Comparison of ENCODE assay signal across 6 cellular contexts in the genomic region with DNA sequence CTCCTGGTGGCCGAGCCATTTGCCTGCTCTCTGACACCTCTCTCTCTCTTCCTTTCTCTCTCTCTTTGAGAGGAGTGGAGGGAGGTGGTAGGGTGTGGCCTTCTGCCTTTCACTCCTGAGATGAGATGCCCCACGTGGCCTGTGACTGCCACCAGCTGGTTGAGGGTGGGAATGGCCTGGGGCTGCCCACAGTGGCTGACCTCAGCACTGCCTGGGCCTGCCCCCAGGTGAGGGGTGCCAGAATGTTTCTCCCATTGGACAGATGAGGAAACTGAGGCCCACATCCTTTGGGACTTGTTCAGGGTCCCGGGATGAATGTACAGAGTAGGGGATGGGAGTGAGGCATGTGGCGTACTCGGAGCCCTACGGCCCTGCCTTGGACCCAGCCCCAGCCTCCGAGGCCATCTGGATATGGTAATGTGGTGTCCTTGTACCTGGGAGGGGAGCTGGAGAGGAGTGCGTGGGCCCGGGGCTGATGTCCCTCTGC. TPM values are rescaled to one million over a fixed set of nuclear protein-coding genes. Genes with fewer than 3 reads are reported as not detected.
A peak's percentile ranks its signal among the peaks of the same experiment; 100 is the strongest.
DNase-seq lines count a peak whose midpoint lies in the region; ATAC-seq and TF ChIP-seq lines count a peak whose summit lies in the region.

No MANE protein-coding gene starts in this region.

- H3K27ac Mint-ChIP-seq in activated T-helper 1 cell treated with anti-CD3 and anti-CD28 coated beads, Interleukin-12 subunit alpha, Interleukin-12 subunit beta, Interleukin-2, Interleukin-4 antibody, amounts not matched to agents 30 ng/mL and 10 ng/mL and 1 ng/mL, durations not matched to agents 14 hours and 24 hours and 36 hours, result peak overlapping the region; percentile 74

- H3K4me3 Mint-ChIP-seq in activated T-helper 1 cell treated with anti-CD3 and anti-CD28 coated beads, Interleukin-12 subunit alpha, Interleukin-12 subunit beta, Interleukin-2, Interleukin-4 antibody, amounts not matched to agents 30 ng/mL and 10 ng/mL and 1 ng/mL, durations not matched to agents 14 hours and 24 hours and 36 hours, result no peak overlapping the region

- peaks cover 0 to 37% (median 6%) of the 10 kb centered on the region in 4 donors for H3K36me3 ChIP-seq in liver (ENCODE audit: control insufficient read depth in 4 of 4, insufficient read depth in 3 of 4, low read depth in 1 of 4, low read length in 3 of 4)

- ATAC-seq in HG02870 (IDR thresholded peaks at IDR 0.05; ENCODE audit: unreplicated experiment), result no peak

- peaks cover 19% of the 10 kb centered on the region for H3K4me1 Mint-ChIP-seq in activated T-helper 1 cell treated with anti-CD3 and anti-CD28 coated beads, Interleukin-12 subunit alpha, Interleukin-12 subunit beta, Interleukin-2, Interleukin-4 antibody, amounts not matched to agents 30 ng/mL and 10 ng/mL and 1 ng/mL, durations not matched to agents 14 hours and 24 hours and 36 hours (ENCODE audit: low read depth)

- H3K9me3 Mint-ChIP-seq in activated T-helper 1 cell treated with anti-CD3 and anti-CD28 coated beads, Interleukin-12 subunit alpha, Interleukin-12 subunit beta, Interleukin-2, Interleukin-4 antibody, amounts not matched to agents 30 ng/mL and 10 ng/mL and 1 ng/mL, durations not matched to agents 14 hours and 24 hours and 36 hours, result no peaks in the 10 kb centered on the region

- DNase-seq in EH (ENCODE audit: low read depth) (peak; percentile 40), M059J (ENCODE audit: low read depth) (peak; percentile 59), NCI-H1436 (lab: John Stamatoyannopoulos, UW) (no peak)
- DNase-seq in activated T-helper 1 cell treated with anti-CD3 and anti-CD28 coated beads, Interleukin-12 subunit alpha, Interleukin-12 subunit beta, Interleukin-2, Interleukin-4 antibody, amounts not matched to agents 30 ng/mL and 10 ng/mL and 1 ng/mL, durations not matched to agents 14 hours and 24 hours and 36 hours (ENCODE audit: low spot score), result peak; percentile 30

- peak; percentile 52 to 67 for TF ChIP-seq RAD21 in liver (IDR thresholded peaks at IDR 0.05)

- H3K36me3 Mint-ChIP-seq in activated T-helper 1 cell treated with anti-CD3 and anti-CD28 coated beads, Interleukin-12 subunit alpha, Interleukin-12 subunit beta, Interleukin-2, Interleukin-4 antibody, amounts not matched to agents 30 ng/mL and 10 ng/mL and 1 ng/mL, durations not matched to agents 14 hours and 24 hours and 36 hours (ENCODE audit: low read depth), result peaks cover 17% of the 10 kb centered on the region

- intact Hi-C loops in activated T-helper 1 cell treated with anti-CD3 and anti-CD28 coated beads, Interleukin-12 subunit alpha, Interleukin-12 subunit beta, Interleukin-2, Interleukin-4 antibody, amounts not matched to agents 30 ng/mL and 10 ng/mL and 1 ng/mL, durations not matched to agents 14 hours and 24 hours and 36 hours (cut with micrococcal nuclease), result no loop called here

- H3K27ac ChIP-seq in liver (ENCODE audit: low read depth in 1 of 2, low read length in 2 of 2), result no peak overlapping the region

- no peaks in the 10 kb centered on the region for H3K27me3 Mint-ChIP-seq in activated T-helper 1 cell treated with anti-CD3 and anti-CD28 coated beads, Interleukin-12 subunit alpha, Interleukin-12 subunit beta, Interleukin-2, Interleukin-4 antibody, amounts not matched to agents 30 ng/mL and 10 ng/mL and 1 ng/mL, durations not matched to agents 14 hours and 24 hours and 36 hours (ENCODE audit: insufficient read depth)

- no peaks in the 10 kb centered on the region for H3K9me3 ChIP-seq in liver (ENCODE audit: control insufficient read depth in 4 of 4, low read length in 3 of 4)

- TF ChIP-seq CTCF in liver (IDR thresholded peaks at IDR 0.05; ENCODE audit: low read depth, low read length, missing input control), result peak; percentile 54

- 81% methylated on average over 9 of the region's 9 CpGs for WGBS in liver

- H3K4me3 ChIP-seq in liver (ENCODE audit: low read depth in 1 of 3, low read length in 3 of 3), result no peak overlapping the region

- H3K4me1 ChIP-seq in liver (ENCODE audit: control insufficient read depth in 4 of 4, insufficient read depth in 4 of 4, low read length in 3 of 4), result no peaks in the 10 kb centered on the region

- H3K9ac ChIP-seq in liver (ENCODE audit: low read depth in 1 of 2, low read length in 2 of 2), result no peak overlapping the region

- H3K27me3 ChIP-seq in liver (ENCODE audit: control insufficient read depth in 4 of 4, insufficient read depth in 4 of 4, low read length in 3 of 4), result no peaks in the 10 kb centered on the region

TF ChIP-seq in liver, 16 proteins besides CTCF, POLR2A, EP300 and RAD21:
- TF ChIP-seq JUND (IDR thresholded peaks at IDR 0.05) (no peak), GABPA (IDR thresholded peaks at IDR 0.05 in 1 of 2, conservative IDR thresholded peaks at IDR 0.05 in 1 of 2) (no peak), TAF1 (conservative IDR thresholded peaks at IDR 0.05) (no peak), EGR1 (IDR thresholded peaks at IDR 0.05; ENCODE audit: low read depth in 2 of 2) (no peak)
- TF ChIP-seq, protein P1, sequence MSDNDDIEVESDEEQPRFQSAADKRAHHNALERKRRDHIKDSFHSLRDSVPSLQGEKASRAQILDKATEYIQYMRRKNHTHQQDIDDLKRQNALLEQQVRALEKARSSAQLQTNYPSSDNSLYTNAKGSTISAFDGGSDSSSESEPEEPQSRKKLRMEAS (IDR thresholded peaks at IDR 0.05), result no peak

RNA-seq across cellular contexts. Expression of gene C1orf167, which starts 12.7 kb away (rescaled TPM):
- total RNA-seq in M059J (2014; rRNA removed; shearing (Covaris generic)), result not detected in 2 replicates
- total RNA-seq in activated T-helper 1 cell treated with anti-CD3 and anti-CD28 coated beads, Interleukin-12 subunit alpha, Interleukin-12 subunit beta, Interleukin-2, Interleukin-4 antibody, amounts not matched to agents 30 ng/mL and 10 ng/mL and 1 ng/mL, durations not matched to agents 14 hours and 24 hours and 36 hours, result not detected in 2 replicates
- total RNA-seq in liver, result not detected
- under 1 TPM in 1 of 2 donors, not detected in 1; 0.37 TPM for polyA plus RNA-seq in liver

RNA-seq across cellular contexts. Expression of gene AGTRAP, which starts 13.3 kb away (rescaled TPM):
- total RNA-seq in M059J (2014; rRNA removed; shearing (Covaris generic)), result 105 and 126 TPM in 2 replicates
- 13.8 and 15.9 TPM in 2 replicates for total RNA-seq in activated T-helper 1 cell treated with anti-CD3 and anti-CD28 coated beads, Interleukin-12 subunit alpha, Interleukin-12 subunit beta, Interleukin-2, Interleukin-4 antibody, amounts not matched to agents 30 ng/mL and 10 ng/mL and 1 ng/mL, durations not matched to agents 14 hours and 24 hours and 36 hours
- 10 to 100 TPM in 1 of 2 donors, 1 to 10 TPM in 1; 8.5 to 19.3 TPM for total RNA-seq in liver
- polyA plus RNA-seq in liver, result 10 to 100 TPM; 16.0 to 19.0 TPM

RNA-seq across cellular contexts. Expression of gene MTHFR, which starts 56.5 kb away (rescaled TPM):
- 2.0 and 7.5 TPM in 2 replicates for total RNA-seq in M059J (2014; rRNA removed; shearing (Covaris generic))
- total RNA-seq in activated T-helper 1 cell treated with anti-CD3 and anti-CD28 coated beads, Interleukin-12 subunit alpha, Interleukin-12 subunit beta, Interleukin-2, Interleukin-4 antibody, amounts not matched to agents 30 ng/mL and 10 ng/mL and 1 ng/mL, durations not matched to agents 14 hours and 24 hours and 36 hours, result 18.1 and 21.4 TPM in 2 replicates
- 10 to 100 TPM; 27.6 to 29.0 TPM for total RNA-seq in liver
- 1 to 10 TPM; 5.5 to 9.0 TPM for polyA plus RNA-seq in liver

RNA-seq across cellular contexts. Expression of gene CLCN6, which starts 56.7 kb away (rescaled TPM):
- 3.2 and 6.9 TPM in 2 replicates for total RNA-seq in M059J (2014; rRNA removed; shearing (Covaris generic))
- total RNA-seq in activated T-helper 1 cell treated with anti-CD3 and anti-CD28 coated beads, Interleukin-12 subunit alpha, Interleukin-12 subunit beta, Interleukin-2, Interleukin-4 antibody, amounts not matched to agents 30 ng/mL and 10 ng/mL and 1 ng/mL, durations not matched to agents 14 hours and 24 hours and 36 hours, result 11.2 and 14.3 TPM in 2 replicates
- total RNA-seq in liver, result 1 to 10 TPM; 5.6 to 9.0 TPM
- 1 to 10 TPM; 5.0 to 7.3 TPM for polyA plus RNA-seq in liver

RNA-seq across cellular contexts. Expression of gene DRAXIN, which starts 57.7 kb away (rescaled TPM):
- 0.12 and 0.25 TPM in 2 replicates for total RNA-seq in M059J (2014; rRNA removed; shearing (Covaris generic))
- 0.07 TPM in 1 of 2 replicates, not detected in the other for total RNA-seq in activated T-helper 1 cell treated with anti-CD3 and anti-CD28 coated beads, Interleukin-12 subunit alpha, Interleukin-12 subunit beta, Interleukin-2, Interleukin-4 antibody, amounts not matched to agents 30 ng/mL and 10 ng/mL and 1 ng/mL, durations not matched to agents 14 hours and 24 hours and 36 hours
- under 1 TPM in 1 of 2 donors, not detected in 1; under 0.01 TPM for total RNA-seq in liver
- polyA plus RNA-seq in liver, result under 1 TPM in 1 of 2 donors, not detected in 1; 0.01 TPM
